Comparison of ENCODE assay signal across 10 cellular contexts in the genomic region with DNA sequence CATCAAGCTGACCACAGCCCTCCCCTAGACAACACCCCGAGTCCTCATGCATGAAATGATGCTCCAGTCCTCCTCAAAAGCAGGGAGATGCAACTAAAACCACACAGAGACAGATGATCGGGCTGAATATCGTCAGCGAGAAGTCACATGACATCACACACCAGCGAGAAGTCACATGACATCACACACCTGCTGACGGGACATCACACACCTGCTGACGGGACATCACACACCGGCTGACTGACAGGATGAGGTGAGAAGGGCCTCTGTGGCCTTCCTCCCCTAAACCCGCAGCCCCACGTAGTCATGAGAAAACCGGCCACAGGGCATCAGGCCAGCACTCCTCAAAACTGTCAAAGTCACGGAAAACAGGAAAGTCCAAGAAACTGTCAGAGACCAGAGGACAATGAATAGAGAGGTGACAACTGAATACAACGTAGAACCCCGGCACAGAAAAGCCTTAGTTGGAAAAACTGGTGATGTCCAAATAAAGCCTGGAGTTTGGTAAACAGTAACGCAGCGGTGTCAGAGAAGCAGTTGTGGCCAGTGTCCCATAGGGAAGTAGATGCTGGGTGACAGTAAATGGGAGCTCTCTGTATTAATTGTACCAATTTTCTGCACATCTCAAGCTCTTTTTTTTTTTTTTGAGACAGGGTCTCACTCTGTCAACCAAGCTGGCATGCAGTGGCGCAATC. TPM values are rescaled to one million over a fixed set of nuclear protein-coding genes. Genes with fewer than 3 reads are reported as not detected.
DNase-seq lines count a peak whose midpoint lies in the region; ATAC-seq, FAIRE-seq and TF ChIP-seq lines count a peak whose summit lies in the region.
"Had no signal": no experiment of that assay in that cellular context is flagged by ENCODE, and none has a peak within 500 bp of the region (broad histone marks: within the 10 kb centered on the region; RNA-seq: fewer than 3 reads in every experiment).

No MANE protein-coding gene starts in this region.

- intact Hi-C loops in K562 (cut with micrococcal nuclease) = no loop called here

- no peak for TF ChIP-seq EP300 in K562 (IDR thresholded peaks at IDR 0.05; ENCODE audit: low read length)

- H3K27ac ChIP-seq in HEK293 (ENCODE audit: extremely low read depth, low read depth, low read length) (no peak overlapping the region), K562 (ENCODE audit: extremely low read depth, low read depth, low read length) (no peak overlapping the region)

- H2AFZ ChIP-seq in K562 (ENCODE audit: low read depth, low read length) = no peak overlapping the region

- no peak overlapping the region for H3K4me2 ChIP-seq in K562 (ENCODE audit: insufficient read depth, low read length)

- POLR2A ChIA-PET in HEK293 (lab: Yijun Ruan, JAX) = interaction anchor here (0.6 kb wide), 1 partner anchor 122 kb away, joined by 3 read pairs; no protein-coding TSS in a partner anchor
- POLR2A ChIA-PET in K562 (lab: Yijun Ruan, JAX) = interaction anchor here (0.6 to 0.7 kb wide), 2 partner anchors 11 to 40 kb away, joined by 3 read pairs; no protein-coding TSS in a partner anchor

- TF ChIP-seq POLR2A in K562 (conservative IDR thresholded peaks at IDR 0.05) = no peak

- no TSS peak for BruUV-seq in K562 (replicated peaks; lab: Mats Ljungman, UMichigan)

- H3K9me1 ChIP-seq in K562 (ENCODE audit: control insufficient read depth, insufficient read depth, low read length) = no peaks in the 10 kb centered on the region

- H4K20me1 ChIP-seq in K562 (replicated peaks; ENCODE audit: control insufficient read depth, insufficient read depth, low read length) = no peaks in the 10 kb centered on the region; the same call in 1 of the 2 replicates

- CTCF ChIA-PET in HEK293 (lab: Yijun Ruan, JAX) (no interaction called here), K562 (lab: Yijun Ruan, JAX; ENCODE audit: low intra/inter-chr PET ratio) (interaction anchor here (0.6 kb wide), 1 partner anchor 711 kb away, joined by 3 read pairs; no protein-coding TSS in a partner anchor)

- H3K9me3 ChIP-seq in HEK293 (ENCODE audit: control insufficient read depth, insufficient read depth, low read depth, low read length) (no peaks in the 10 kb centered on the region), K562 (replicated peaks; ENCODE audit: control insufficient read depth, insufficient read depth, low read depth, low read length) (no peaks in the 10 kb centered on the region)

- no peak overlapping the region for H3K9ac ChIP-seq in K562 (ENCODE audit: insufficient read depth in 1 of 2, low read depth in 2 of 2, low read length in 2 of 2)

- H3K4me3 ChIP-seq in HEK293 (ENCODE audit: low read depth, low read length) (no peak overlapping the region), K562 (no peak overlapping the region)

- ATAC-seq in K562 = no peak
- no peak for ATAC-seq in HG03457 (IDR thresholded peaks at IDR 0.05; ENCODE audit: unreplicated experiment)
- ATAC-seq: Panc1 had no signal

- peak; percentile 55 for DNase-seq in T-helper 9 cell
- DNase-seq in K562 (ENCODE audit: extremely low read depth in 1 of 4, low spot score in 3 of 4) = no peak
- DNase-seq in stimulated activated CD8-positive, alpha-beta memory T cell treated with anti-CD3 and anti-CD28 coated beads, Interleukin-12 subunit alpha, Interleukin-12 subunit beta, amount 100 ng/mL, for 1 hour (ENCODE audit: low read depth) = peak; percentile 45
- DNase-seq in SK-N-DZ (ENCODE audit: low spot score) = no peak
- no peak for DNase-seq in NK-92 (lab: John Stamatoyannopoulos, UW; ENCODE audit: unreplicated experiment)
- DNase-seq in dermis blood vessel endothelial cell = no peak
- DNase-seq: mesenchymal stem cell had no signal

- H3K36me3 ChIP-seq in HEK293 (ENCODE audit: control insufficient read depth in 2 of 2, insufficient read depth in 1 of 2, low read length in 2 of 2) (peaks cover 0 to 4% of the 10 kb centered on the region in 2 experiments; a peak in 2 of 3 replicates), K562 (ENCODE audit: control insufficient read depth, insufficient read depth, low read length) (no peaks in the 10 kb centered on the region)

- FAIRE-seq in K562 (lab: Jason Lieb, UNC) = no peak

- in situ Hi-C loops in K562 (cut with MboI) = no loop called here

- H3K79me2 ChIP-seq in K562 (ENCODE audit: control insufficient read depth, insufficient read depth, low read length) = no peaks in the 10 kb centered on the region

- peaks cover 3 to 18% of the 10 kb centered on the region in 2 experiments; a peak in 3 of 5 replicates for H3K27me3 ChIP-seq in K562 (ENCODE audit: control insufficient read depth in 2 of 2, insufficient read depth in 2 of 2, low read length in 2 of 2)

- TF ChIP-seq RAD21 in K562 (CRISPR knock-in tag; conservative IDR thresholded peaks at IDR 0.05 in 1 of 2, IDR thresholded peaks at IDR 0.05 in 1 of 2) = no peak

- TF ChIP-seq CTCF in HEK293 (tag by site-specific recombination; IDR thresholded peaks at IDR 0.05) = no peak
- TF ChIP-seq CTCF in K562 (IDR thresholded peaks at IDR 0.05 in 2 of 3, conservative IDR thresholded peaks at IDR 0.05 in 1 of 3; ENCODE audit: insufficient read depth in 2 of 3, low read depth in 1 of 3, low read length in 3 of 3) = no peak

- WGBS in K562 (ENCODE audit: insufficient coverage, low coverage, missing lambda C conversion rate) = 17% methylated on average over 16 of the region's 17 CpGs

- H3K4me1 ChIP-seq in HEK293 (ENCODE audit: control insufficient read depth, insufficient read depth, low read length) (no peaks in the 10 kb centered on the region), K562 (replicated peaks in 1 of 2; ENCODE audit: control insufficient read depth in 2 of 2, insufficient read depth in 2 of 2, low read length in 2 of 2) (no peaks in the 10 kb centered on the region; a peak in 1 of 5 replicates)

TF ChIP-seq in HEK293, 187 proteins besides CTCF, POLR2A, EP300 and RAD21:
- TF ChIP-seq ZNF274 (IDR thresholded peaks at IDR 0.05; ENCODE audit: low read length) (no peak), ZNF274 (tag by site-specific recombination; IDR thresholded peaks at IDR 0.05; ENCODE audit: borderline replicate concordance) (peak; percentile 76; the same call in 1 of the 2 replicates), ZNF629 (tag by site-specific recombination; IDR thresholded peaks at IDR 0.05) (0 out of 2 replicates have a peak, but pooled peaks have one; percentile 14), ZNF16 (tag by site-specific recombination; IDR thresholded peaks at IDR 0.05; ENCODE audit: low read depth) (no peak)
- TF ChIP-seq, protein P1, sequence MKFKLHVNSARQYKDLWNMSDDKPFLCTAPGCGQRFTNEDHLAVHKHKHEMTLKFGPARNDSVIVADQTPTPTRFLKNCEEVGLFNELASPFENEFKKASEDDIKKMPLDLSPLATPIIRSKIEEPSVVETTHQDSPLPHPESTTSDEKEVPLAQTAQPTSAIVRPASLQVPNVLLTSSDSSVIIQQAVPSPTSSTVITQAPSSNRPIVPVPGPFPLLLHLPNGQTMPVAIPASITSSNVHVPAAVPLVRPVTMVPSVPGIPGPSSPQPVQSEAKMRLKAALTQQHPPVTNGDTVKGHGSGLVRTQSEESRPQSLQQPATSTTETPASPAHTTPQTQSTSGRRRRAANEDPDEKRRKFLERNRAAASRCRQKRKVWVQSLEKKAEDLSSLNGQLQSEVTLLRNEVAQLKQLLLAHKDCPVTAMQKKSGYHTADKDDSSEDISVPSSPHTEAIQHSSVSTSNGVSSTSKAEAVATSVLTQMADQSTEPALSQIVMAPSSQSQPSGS (tag by site-specific recombination; IDR thresholded peaks at IDR 0.05; ENCODE audit: low read depth) = peak; percentile 39; the same call in 1 of the 2 replicates

TF ChIP-seq in K562, 482 proteins besides CTCF, POLR2A, EP300 and RAD21 (continues in another document):
- no peak for TF ChIP-seq PCBP2 (IDR thresholded peaks at IDR 0.05; ENCODE audit: low read depth, low read length, poor library complexity, severe bottlenecking)
- TF ChIP-seq, protein P2, sequence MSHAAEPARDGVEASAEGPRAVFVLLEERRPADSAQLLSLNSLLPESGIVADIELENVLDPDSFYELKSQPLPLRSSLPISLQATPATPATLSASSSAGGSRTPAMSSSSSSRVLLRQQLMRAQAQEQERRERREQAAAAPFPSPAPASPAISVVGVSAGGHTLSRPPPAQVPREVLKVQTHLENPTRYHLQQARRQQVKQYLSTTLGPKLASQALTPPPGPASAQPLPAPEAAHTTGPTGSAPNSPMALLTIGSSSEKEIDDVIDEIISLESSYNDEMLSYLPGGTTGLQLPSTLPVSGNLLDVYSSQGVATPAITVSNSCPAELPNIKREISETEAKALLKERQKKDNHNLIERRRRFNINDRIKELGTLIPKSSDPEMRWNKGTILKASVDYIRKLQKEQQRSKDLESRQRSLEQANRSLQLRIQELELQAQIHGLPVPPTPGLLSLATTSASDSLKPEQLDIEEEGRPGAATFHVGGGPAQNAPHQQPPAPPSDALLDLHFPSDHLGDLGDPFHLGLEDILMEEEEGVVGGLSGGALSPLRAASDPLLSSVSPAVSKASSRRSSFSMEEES (CRISPR knock-in tag; IDR thresholded peaks at IDR 0.05) = peak; percentile 92
- no peak for TF ChIP-seq RFX1 (IDR thresholded peaks at IDR 0.05)
- TF ChIP-seq ATF1 (CRISPR knock-in tag; IDR thresholded peaks at IDR 0.05) = no peak
- TF ChIP-seq ATF1 (tag; IDR thresholded peaks at IDR 0.05) = peak; percentile 64
- peak; percentile 41; the same call in 1 of the 2 replicates for TF ChIP-seq CREM (IDR thresholded peaks at IDR 0.05; ENCODE audit: low read depth)
- TF ChIP-seq ZZZ3 (IDR thresholded peaks at IDR 0.05) = no peak

RNA-seq across cellular contexts. Expression of gene LITAF, which starts 14.3 kb away (rescaled TPM):
- 1.8 and 3.5 TPM in 2 replicates for total RNA-seq in K562 (2011; cell fraction: chromatin; rRNA removed; ENCODE audit: low replicate concordance)
- 1.3 and 2.8 TPM in 2 replicates for total RNA-seq in K562 (2011; cell fraction: nucleolus; rRNA removed)
- total RNA-seq in K562 (2011; cell fraction: nucleoplasm; rRNA removed) = 1.2 and 3.2 TPM in 2 replicates
- total RNA-seq in K562 (2014; rRNA removed) (4.1 and 6.2 TPM in 2 replicates), K562 (2014; rRNA removed; fragmentation: Illumina TruSeq; extraction: Trizol) (7.5 and 10.0 TPM in 2 replicates), K562 (2015; rRNA removed; fragmentation: Illumina TruSeq; extraction: Trizol) (11.1 and 11.9 TPM in 2 replicates), K562 (2021) (10.8 and 13.9 TPM in 2 replicates), dermis blood vessel endothelial cell (3.6 and 5.6 TPM in 2 replicates)
- polyA plus RNA-seq in K562 (2011; rRNA removed) (4.4 and 7.8 TPM in 2 replicates), K562 (2014; fragmentation: Illumina TruSeq; extraction: Trizol) (14.1 and 14.8 TPM in 2 replicates), K562 (2014; fragmentation: Nextera tagmentation; extraction: Ambion mirVana) (10 to 100 TPM; 14.9 to 17.8 TPM), K562 (2014; rRNA removed) (4.9 and 6.8 TPM in 2 replicates)
- polyA plus RNA-seq in K562 (2011; cell fraction: cytosol; rRNA removed) = 15.6 and 16.4 TPM in 2 replicates
- polyA plus RNA-seq in K562 (2011; cell fraction: nucleus; rRNA removed) = 4.4 and 4.7 TPM in 2 replicates
- 14.5 and 40.7 TPM in 2 replicates for polyA plus RNA-seq in K562 (2012)
- polyA minus RNA-seq in K562 (2011; rRNA and poly(A)+ RNA removed) = 2.9 and 3.1 TPM in 2 replicates
- polyA minus RNA-seq in K562 (2011; cell fraction: cytosol; rRNA and poly(A)+ RNA removed) = 2.1 and 4.6 TPM in 2 replicates
- 1.2 and 2.2 TPM in 2 replicates for polyA minus RNA-seq in K562 (2011; cell fraction: nucleus; rRNA and poly(A)+ RNA removed)
- 0.60 and 0.96 TPM in 2 replicates for polyA plus RNA-seq in SK-N-DZ (2014; cell fraction: cytosol; rRNA removed)
- 0.37 TPM in 1 of 2 replicates, not detected in the other for polyA plus RNA-seq in SK-N-DZ (2014; cell fraction: nucleus; rRNA removed)

Comparison
In these comparisons a context has a peak if more than half of its experiments do, and no peak if none do; other contexts are left out.
1. DNase-seq: peak in T-helper 9 cell (single experiment) and stimulated activated CD8-positive, alpha-beta memory T cell treated with anti-CD3 and anti-CD28 coated beads, Interleukin-12 subunit alpha, Interleukin-12 subunit beta, amount 100 ng/mL, for 1 hour (single experiment); none in K562 (0 of 4), SK-N-DZ (single experiment), NK-92 (single experiment) and dermis blood vessel endothelial cell (single experiment).